In the genomic region with DNA sequence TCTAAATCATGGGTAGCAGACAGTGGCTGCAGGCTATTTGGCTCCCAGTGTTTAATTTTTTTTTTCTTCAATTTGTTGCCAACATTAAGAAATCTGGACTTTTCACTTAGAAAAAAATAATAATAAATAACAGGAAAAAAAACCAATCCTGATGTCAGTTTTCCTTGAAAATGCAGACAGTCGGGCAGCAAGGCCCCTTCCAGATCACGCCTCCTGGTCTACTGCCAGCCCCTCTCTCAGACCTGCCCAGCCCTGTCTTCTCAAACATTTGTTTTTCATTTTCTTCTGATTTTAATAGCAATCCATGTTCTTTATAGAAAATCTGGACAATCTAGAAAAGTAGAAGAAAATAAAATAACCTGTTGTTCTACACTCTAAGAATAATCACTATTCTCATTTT, we compare ENCODE assay signal across 1 cellular context.
TF ChIP-seq lines count a peak whose summit lies in the region.

No MANE protein-coding gene starts in this region.

TF ChIP-seq in SK-N-SH, 30 proteins besides CTCF, POLR2A, EP300 and RAD21 (continued from another document):
- TF ChIP-seq REST (IDR thresholded peaks at IDR 0.05; ENCODE audit: low read depth, low read length) (no peak), YY1 (IDR thresholded peaks at IDR 0.05; ENCODE audit: low read depth) (no peak), JUND (IDR thresholded peaks at IDR 0.05) (no peak), GABPA (IDR thresholded peaks at IDR 0.05; ENCODE audit: low read depth) (no peak)
- TF ChIP-seq, protein P1, sequence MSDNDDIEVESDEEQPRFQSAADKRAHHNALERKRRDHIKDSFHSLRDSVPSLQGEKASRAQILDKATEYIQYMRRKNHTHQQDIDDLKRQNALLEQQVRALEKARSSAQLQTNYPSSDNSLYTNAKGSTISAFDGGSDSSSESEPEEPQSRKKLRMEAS (IDR thresholded peaks at IDR 0.05; ENCODE audit: low read depth), result no peak
